Comparison of ENCODE assay signal across 20 cellular contexts in genomic region chr4:53924333-53925049, GRCh38.
"Had no signal": no experiment of that assay in that cellular context is flagged by ENCODE, and none has a peak within 500 bp of the region (broad histone marks: within the 10 kb centered on the region; RNA-seq: fewer than 3 reads in every experiment).

No MANE protein-coding gene starts in this region.

- H3K4me2 ChIP-seq: smooth muscle cell had no signal

- H3K9me3 ChIP-seq: sigmoid colon, testis had no signal

- H3K36me3 ChIP-seq: sigmoid colon had no signal

- H3K27ac ChIP-seq: sigmoid colon, testis, VCaP had no signal

- H3K4me3 ChIP-seq: sigmoid colon, smooth muscle cell, testis had no signal

- H3K4me1 ChIP-seq: sigmoid colon, testis had no signal

- ATAC-seq: activated naive CD4-positive, alpha-beta T cell treated with anti-CD3 and anti-CD28 coated beads, Interleukin-2, amount 50 U/mL, for 72 hours; activated T-helper 17 cell treated with anti-CD3 and anti-CD28 coated beads, Interleukin-2, amount 50 U/mL, for 72 hours; left ventricle myocardium superior; T-cell had no signal

- DNase-seq: activated CD4-positive, alpha-beta T cell treated with anti-CD3 and anti-CD28 coated beads for 1 hour; activated CD8-positive, alpha-beta memory T cell treated with anti-CD3 and anti-CD28 coated beads for 24 hours; activated CD8-positive, alpha-beta memory T cell treated with anti-CD3 and anti-CD28 coated beads, Interleukin-2, amount 50 U/mL, for 4 hours; activated T-cell treated with anti-CD3 and anti-CD28 coated beads, Interleukin-2, amount 50 U/mL, for 24 hours; aorta; foreskin melanocyte; glutamatergic neuron; hippocampal formation; left ventricle myocardium superior; retina; sigmoid colon; stimulated activated CD4-positive, alpha-beta T cell treated with anti-CD3 and anti-CD28 coated beads, Interleukin-15, amount 100 ng/mL, for 24 hours; stimulated activated CD8-positive, alpha-beta memory T cell treated with anti-CD3 and anti-CD28 coated beads, Interleukin-4, amount 100 ng/mL, for 48 hours; stimulated activated naive CD4-positive, alpha-beta T cell; T-cell; testis had no signal

- H3K27me3 ChIP-seq: sigmoid colon, testis had no signal
